In genomic region chr6:62039602-62040001, GRCh38 we compare ENCODE assay signal across 15 cellular contexts.
"Had no signal": no experiment of that assay in that cellular context is flagged by ENCODE, and none has a peak within 500 bp of the region (broad histone marks: within the 10 kb centered on the region; RNA-seq: fewer than 3 reads in every experiment).

No MANE protein-coding gene starts in this region.

- H3K36me3 ChIP-seq: esophagus muscularis mucosa, gastroesophageal sphincter, heart left ventricle, left lung, tibial artery, WERI-Rb-1 had no signal

- ATAC-seq: gastroesophageal sphincter, heart left ventricle, left lung had no signal

- H3K9me3 ChIP-seq: esophagus muscularis mucosa, gastroesophageal sphincter had no signal

- H3K27me3 ChIP-seq: esophagus muscularis mucosa, gastroesophageal sphincter, heart left ventricle, left lung, tibial artery had no signal

- H3K4me3 ChIP-seq: esophagus muscularis mucosa, gastroesophageal sphincter, heart left ventricle, left lung, tibial artery had no signal

- H3K27ac ChIP-seq: esophagus muscularis mucosa, gastroesophageal sphincter, heart left ventricle, left lung, tibial artery, WERI-Rb-1 had no signal

- DNase-seq: activated CD4-positive, alpha-beta T cell treated with anti-CD3 and anti-CD28 coated beads, Interleukin-2, amount 50 U/mL, for 48 hours; activated gamma-delta T cell treated with Interleukin-2 at 50 U/mL for 16 hours; dermis blood vessel endothelial cell; effector memory CD4-positive, alpha-beta T cell; heart left ventricle; left lung; mammary epithelial cell; stimulated activated CD4-positive, alpha-beta T cell treated with anti-CD3 and anti-CD28 coated beads, Interleukin-12 subunit alpha, Interleukin-12 subunit beta, amount 100 ng/mL, for 4 hours; stimulated activated CD4-positive, alpha-beta T cell treated with anti-CD3 and anti-CD28 coated beads, Interleukin-1b, Interleukin-23, amount 100 ng/mL, for 48 hours; stimulated activated CD8-positive, alpha-beta memory T cell treated with anti-CD3 and anti-CD28 coated beads, Interleukin-4, amount 100 ng/mL, for 48 hours; stimulated activated naive CD4-positive, alpha-beta T cell treated with Interleukin-2 at 50 U/mL for 16 hours; tibial artery; WERI-Rb-1 had no signal

- H3K4me1 ChIP-seq: esophagus muscularis mucosa, gastroesophageal sphincter, heart left ventricle, left lung, tibial artery had no signal
